ENCODE assay signal across 9 cellular contexts in the genomic region with DNA sequence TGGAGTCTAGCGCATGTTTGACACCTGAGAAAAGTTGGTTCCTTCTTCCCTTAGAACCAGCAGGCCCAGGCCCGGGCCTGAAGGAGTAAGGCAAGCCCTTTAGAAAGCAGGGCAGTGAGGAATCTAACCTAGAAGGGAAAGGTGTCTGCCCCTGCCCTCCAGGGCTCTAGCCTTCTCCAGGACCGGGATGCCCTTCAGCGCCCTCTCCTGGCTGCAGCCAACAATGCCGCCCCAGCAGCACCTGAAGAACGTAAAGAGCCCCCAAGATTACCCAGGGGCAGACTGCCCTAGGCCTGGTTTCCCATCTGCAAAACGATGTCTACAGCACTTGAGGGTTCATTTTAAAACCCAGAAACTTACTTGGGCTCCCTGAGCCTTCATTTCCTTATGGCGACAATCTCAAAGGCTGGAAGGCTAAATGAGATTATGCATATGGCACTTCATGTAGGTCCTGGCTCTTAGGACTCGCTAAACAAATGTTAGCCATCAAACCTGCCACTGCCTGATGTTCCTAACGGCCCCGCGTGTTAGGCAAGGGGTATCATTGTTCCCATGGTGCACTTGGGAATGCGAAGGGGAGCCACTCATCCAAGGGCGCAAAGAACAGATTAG.
DNase-seq lines count a peak whose midpoint lies in the region; ATAC-seq, FAIRE-seq and TF ChIP-seq lines count a peak whose summit lies in the region.
"Had no signal": no experiment of that assay in that cellular context is flagged by ENCODE, and none has a peak within 500 bp of the region (broad histone marks: within the 10 kb centered on the region; RNA-seq: fewer than 3 reads in every experiment).

No MANE protein-coding gene starts in this region.

- no peak overlapping the region for H4K8ac ChIP-seq in H1 (ENCODE audit: extremely low read depth, insufficient read depth, low read length)

- H3K27ac ChIP-seq in H1 (ENCODE audit: low read depth, low read length), result no peak overlapping the region

- no peaks in the 10 kb centered on the region for H3K79me1 ChIP-seq in H1 (ENCODE audit: low read depth, low read length)

- H4K20me1 ChIP-seq in H1 (replicated peaks in 1 of 2; ENCODE audit: control insufficient read depth in 1 of 2, insufficient read depth in 2 of 2, low read length in 2 of 2), result no peaks in the 10 kb centered on the region

- peak overlapping the region; percentile 12 for H4K91ac ChIP-seq in H1 (replicated peaks; ENCODE audit: insufficient read length, low read length)

- TF ChIP-seq POLR2A in H1 (IDR thresholded peaks at IDR 0.05; ENCODE audit: control extremely low read depth in 1 of 2, low read depth in 2 of 2, low read length in 2 of 2), result no peak

- H4K5ac ChIP-seq in H1 (ENCODE audit: insufficient read length, low read depth, low read length), result no peak overlapping the region

- H3K9me3 ChIP-seq in H1 (ENCODE audit: insufficient read depth in 2 of 2, low read depth in 1 of 2, low read length in 1 of 2), result peaks cover 0 to 2% of the 10 kb centered on the region in 2 experiments; a peak in 1 of 4 replicates

- TF ChIP-seq RAD21 in H1 (IDR thresholded peaks at IDR 0.05 in 1 of 2, conservative IDR thresholded peaks at IDR 0.05 in 1 of 2; ENCODE audit: low read depth in 2 of 2, low read length in 2 of 2), result peak; percentile 68 to 83

- no peaks in the 10 kb centered on the region for H3K79me2 ChIP-seq in H1 (ENCODE audit: control insufficient read depth in 1 of 2, insufficient read depth in 2 of 2, low read length in 2 of 2)

- CTCF ChIA-PET in H1 (lab: Charles Lee; ENCODE audit: partially characterized antibody), result interaction anchor here (0.5 to 3.6 kb wide), 26 partner anchors 9 to 371 kb away, joined by 3 to 21 read pairs (median 4); no protein-coding TSS in a partner anchor

- H2BK15ac ChIP-seq in H1 (ENCODE audit: low read length), result no peak overlapping the region

- no peak overlapping the region for H2AK5ac ChIP-seq in H1 (ENCODE audit: low read depth, low read length)

- no peaks in the 10 kb centered on the region for H3K36me3 ChIP-seq in H1 (ENCODE audit: control insufficient read depth in 2 of 4, insufficient read depth in 4 of 4, low read length in 3 of 4)

- DNase-seq in ACHN (peak; percentile 29), G401 (ENCODE audit: low spot score) (peak; percentile 47), NCI-H1105 (lab: John Stamatoyannopoulos, UW) (peak; percentile 14), H1 (ENCODE audit: low read depth in 1 of 2, low spot score in 2 of 2) (peak; percentile 44 to 96), activated gamma-delta T cell treated with Interleukin-2 at 50 U/mL for 16 hours (no peak), SKM-1 (lab: John Stamatoyannopoulos, UW; ENCODE audit: unreplicated experiment) (no peak), GOT3 (lab: John Stamatoyannopoulos, UW) (no peak)
- DNase-seq: foreskin melanocyte had no signal

- no peak overlapping the region for H2BK120ac ChIP-seq in H1 (replicated peaks; ENCODE audit: low read depth, low read length)

- H2AFZ ChIP-seq in H1 (ENCODE audit: low read length), result no peak overlapping the region

- H3K4me2 ChIP-seq in H1 (ENCODE audit: insufficient read depth in 1 of 2, low read depth in 2 of 2, low read length in 2 of 2), result no peak overlapping the region

- H3K14ac ChIP-seq in H1 (ENCODE audit: insufficient read length), result no peak overlapping the region

- FAIRE-seq in H1 (lab: Jason Lieb, UNC), result peak; percentile 50

- H3K27me3 ChIP-seq in H1 (replicated peaks in 1 of 4; ENCODE audit: control insufficient read depth in 3 of 4, extremely low read depth in 1 of 4, insufficient read depth in 3 of 4, low read length in 3 of 4), result peaks cover 0 to 3% (median 0%) of the 10 kb centered on the region in 4 experiments; a peak in 2 of 7 replicates

- peak overlapping the region; percentile 34; the same call in 1 of the 2 replicates for H2BK20ac ChIP-seq in H1 (ENCODE audit: low read length)

- H3K18ac ChIP-seq in H1 (ENCODE audit: extremely low read depth, low read length), result no peak overlapping the region

- H3K23ac ChIP-seq in H1 (ENCODE audit: insufficient read length), result no peak overlapping the region

- POLR2A ChIA-PET in H1 (lab: Charles Lee; ENCODE audit: partially characterized antibody), result interaction anchor here (1.5 kb wide), 1 partner anchor 75 kb away, joined by 4 read pairs; no protein-coding TSS in a partner anchor

- H3K9ac ChIP-seq in H1 (replicated peaks in 1 of 4; ENCODE audit: extremely low read depth in 1 of 4, low read depth in 3 of 4, low read length in 3 of 4), result no peak overlapping the region

- ATAC-seq in HG02981 (IDR thresholded peaks at IDR 0.05; ENCODE audit: unreplicated experiment), result no peak

- peaks cover 0 to 6% (median 0%) of the 10 kb centered on the region in 4 experiments; a peak in 2 of 7 replicates for H3K4me1 ChIP-seq in H1 (replicated peaks in 1 of 4; ENCODE audit: control insufficient read depth in 3 of 4, insufficient read depth in 4 of 4, low read length in 3 of 4)

- no peak overlapping the region for H3K4me3 ChIP-seq in H1 (ENCODE audit: extremely low read depth in 1 of 4, insufficient read depth in 2 of 4, low read depth in 3 of 4, low read length in 4 of 4)

- no peak for TF ChIP-seq EP300 in H1 (IDR thresholded peaks at IDR 0.05; ENCODE audit: borderline replicate concordance in 1 of 2, low read depth in 2 of 2, low read length in 2 of 2)

- no peak overlapping the region for H3K56ac ChIP-seq in H1 (replicated peaks; ENCODE audit: insufficient read length, low read depth, low read length)

- peak overlapping the region; percentile 13; the same call in 1 of the 2 replicates for H2BK12ac ChIP-seq in H1 (ENCODE audit: low read depth, low read length)

- WGBS in H1 (ENCODE audit: extremely low coverage in 1 of 2, insufficient coverage in 1 of 2, insufficient read length in 1 of 2, insufficient replicate concordance in 2 of 2, low coverage in 1 of 2, low lambda C conversion rate in 2 of 2, missing lambda C conversion rate in 1 of 2), 2 experiments, result 53% methylated on average over 14 of the region's 14 CpGs; no CpG with 5 or more reads in 1 of the 2 experiments

- H3K4ac ChIP-seq in H1 (replicated peaks; ENCODE audit: insufficient read length, low read depth, low read length), result no peak overlapping the region

- peak; percentile 95 to 96 (median 96) for TF ChIP-seq CTCF in H1 (IDR thresholded peaks at IDR 0.05; ENCODE audit: control extremely low read depth in 1 of 3, insufficient read depth in 1 of 3, low read depth in 1 of 3, low read length in 3 of 3)

- H3K23me2 ChIP-seq in H1 (ENCODE audit: low read depth, low read length), result peaks cover 6% of the 10 kb centered on the region; the same call in 1 of the 2 replicates

- in situ Hi-C loops in ACHN (cut with HindIII; ENCODE audit: low pct_ligation_motif_present, low pct_unique_long_range_greater_than_20kb, low sequenced_read_pairs), result no loop called here
- in situ Hi-C loops in G401 (cut with HindIII; ENCODE audit: low sequenced_read_pairs), result no loop called here

- H2BK5ac ChIP-seq in H1 (ENCODE audit: low read depth, low read length), result no peak overlapping the region

TF ChIP-seq in H1, 55 proteins besides CTCF, POLR2A, EP300 and RAD21 (continues in another document):
- TF ChIP-seq TCF12 (IDR thresholded peaks at IDR 0.05; ENCODE audit: low read depth, low read length) (0 out of 2 replicates have a peak, but pooled peaks have one; percentile 19), RNF2 (IDR thresholded peaks at IDR 0.05; ENCODE audit: borderline replicate concordance, low read depth, low read length, missing control alignments, poor library complexity, severe bottlenecking) (no peak)

Comparison
In these comparisons a context has a peak if more than half of its experiments do, and no peak if none do; other contexts are left out.
1. DNase-seq: peak in ACHN (single experiment), G401 (single experiment), NCI-H1105 (single experiment) and H1 (2 of 2); none in activated gamma-delta T cell treated with Interleukin-2 at 50 U/mL for 16 hours (single experiment), SKM-1 (single experiment) and GOT3 (single experiment).